1 cellular context compared by ENCODE assay signal in genomic region chr10:117439243-117439912, GRCh38.
A peak's percentile ranks its signal among the peaks of the same experiment; 100 is the strongest.
TF ChIP-seq lines count a peak whose summit lies in the region.

No MANE protein-coding gene starts in this region.

TF ChIP-seq in A549, 52 proteins besides CTCF, POLR2A, EP300 and RAD21 (continued from another document):
- TF ChIP-seq BCL3 (IDR thresholded peaks at IDR 0.05) (no peak), JUNB (IDR thresholded peaks at IDR 0.05) (peak; percentile 40; the same call in 1 of the 2 replicates), MYC (IDR thresholded peaks at IDR 0.05; ENCODE audit: borderline replicate concordance, low read length) (no peak)
